ENCODE assay signal across 2 cellular contexts in the genomic region with DNA sequence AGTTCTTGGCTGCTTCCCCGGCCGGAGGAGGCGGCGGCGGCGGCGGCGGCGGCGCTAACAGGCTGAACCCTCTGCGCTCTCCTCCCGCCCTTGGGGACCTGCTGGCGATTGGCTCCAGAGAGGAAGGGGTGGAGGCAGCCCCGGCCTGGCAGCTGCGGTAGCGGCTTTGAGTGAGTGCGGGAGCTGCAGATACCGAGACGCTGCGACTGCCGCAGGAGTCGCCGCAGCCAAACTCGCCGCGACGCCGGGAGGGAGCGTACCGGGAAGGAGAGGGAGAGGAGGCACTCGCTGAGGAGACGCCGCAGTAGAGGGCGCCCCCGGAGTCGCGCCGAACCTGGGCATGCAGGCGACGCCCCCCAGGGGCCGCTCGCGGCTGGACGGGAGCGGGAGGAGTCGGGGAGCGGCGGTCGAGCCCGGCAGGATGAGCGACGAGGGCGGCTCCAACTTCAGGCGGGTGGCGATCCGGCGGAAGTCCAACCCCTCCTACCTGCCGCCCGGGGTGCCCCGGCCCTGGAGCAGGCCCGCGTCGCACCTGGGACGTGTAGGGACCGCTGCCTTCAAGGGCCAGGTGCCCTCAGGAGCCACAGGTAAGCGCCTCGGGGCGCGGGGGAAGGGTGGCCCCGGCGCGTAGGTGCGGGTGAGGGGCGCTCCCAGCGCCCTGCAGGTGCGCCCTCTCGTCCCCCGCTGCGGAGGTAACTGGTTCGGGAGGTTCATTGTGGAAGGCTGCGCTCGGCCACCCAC.
A peak's percentile ranks its signal among the peaks of the same experiment; 100 is the strongest.
TF ChIP-seq lines count a peak whose summit lies in the region.

A gene (plus strand): TSS at position 186 of the 741 bp plus-strand sequence.

TF ChIP-seq in WTC11, 78 proteins besides CTCF, POLR2A, EP300 and RAD21 (continued from another document and continues in another):
- TF ChIP-seq, protein P1, sequence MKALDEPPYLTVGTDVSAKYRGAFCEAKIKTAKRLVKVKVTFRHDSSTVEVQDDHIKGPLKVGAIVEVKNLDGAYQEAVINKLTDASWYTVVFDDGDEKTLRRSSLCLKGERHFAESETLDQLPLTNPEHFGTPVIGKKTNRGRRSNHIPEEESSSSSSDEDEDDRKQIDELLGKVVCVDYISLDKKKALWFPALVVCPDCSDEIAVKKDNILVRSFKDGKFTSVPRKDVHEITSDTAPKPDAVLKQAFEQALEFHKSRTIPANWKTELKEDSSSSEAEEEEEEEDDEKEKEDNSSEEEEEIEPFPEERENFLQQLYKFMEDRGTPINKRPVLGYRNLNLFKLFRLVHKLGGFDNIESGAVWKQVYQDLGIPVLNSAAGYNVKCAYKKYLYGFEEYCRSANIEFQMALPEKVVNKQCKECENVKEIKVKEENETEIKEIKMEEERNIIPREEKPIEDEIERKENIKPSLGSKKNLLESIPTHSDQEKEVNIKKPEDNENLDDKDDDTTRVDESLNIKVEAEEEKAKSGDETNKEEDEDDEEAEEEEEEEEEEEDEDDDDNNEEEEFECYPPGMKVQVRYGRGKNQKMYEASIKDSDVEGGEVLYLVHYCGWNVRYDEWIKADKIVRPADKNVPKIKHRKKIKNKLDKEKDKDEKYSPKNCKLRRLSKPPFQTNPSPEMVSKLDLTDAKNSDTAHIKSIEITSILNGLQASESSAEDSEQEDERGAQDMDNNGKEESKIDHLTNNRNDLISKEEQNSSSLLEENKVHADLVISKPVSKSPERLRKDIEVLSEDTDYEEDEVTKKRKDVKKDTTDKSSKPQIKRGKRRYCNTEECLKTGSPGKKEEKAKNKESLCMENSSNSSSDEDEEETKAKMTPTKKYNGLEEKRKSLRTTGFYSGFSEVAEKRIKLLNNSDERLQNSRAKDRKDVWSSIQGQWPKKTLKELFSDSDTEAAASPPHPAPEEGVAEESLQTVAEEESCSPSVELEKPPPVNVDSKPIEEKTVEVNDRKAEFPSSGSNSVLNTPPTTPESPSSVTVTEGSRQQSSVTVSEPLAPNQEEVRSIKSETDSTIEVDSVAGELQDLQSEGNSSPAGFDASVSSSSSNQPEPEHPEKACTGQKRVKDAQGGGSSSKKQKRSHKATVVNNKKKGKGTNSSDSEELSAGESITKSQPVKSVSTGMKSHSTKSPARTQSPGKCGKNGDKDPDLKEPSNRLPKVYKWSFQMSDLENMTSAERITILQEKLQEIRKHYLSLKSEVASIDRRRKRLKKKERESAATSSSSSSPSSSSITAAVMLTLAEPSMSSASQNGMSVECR (CRISPR knock-in tag; IDR thresholded peaks at IDR 0.05; ENCODE audit: borderline replicate concordance) = peak; percentile 85
- TF ChIP-seq NR2C2 (CRISPR knock-in tag; IDR thresholded peaks at IDR 0.05) (peak; percentile 41), ZNF121 (CRISPR knock-in tag; IDR thresholded peaks at IDR 0.05) (no peak), ZNF416 (CRISPR knock-in tag; IDR thresholded peaks at IDR 0.05) (no peak), TCF7 (CRISPR knock-in tag; IDR thresholded peaks at IDR 0.05; ENCODE audit: low read depth) (no peak), ZNF317 (CRISPR knock-in tag; IDR thresholded peaks at IDR 0.05; ENCODE audit: borderline replicate concordance, low read depth) (peak; percentile 6; the same call in 1 of the 2 replicates), MYBL2 (CRISPR knock-in tag; IDR thresholded peaks at IDR 0.05) (peak; percentile 17; the same call in 1 of the 2 replicates), ATF1 (CRISPR knock-in tag; IDR thresholded peaks at IDR 0.05) (no peak), FOXJ3 (CRISPR knock-in tag; IDR thresholded peaks at IDR 0.05; ENCODE audit: borderline replicate concordance) (no peak), ZNF423 (CRISPR knock-in tag; IDR thresholded peaks at IDR 0.05) (peak; percentile 83), ZNF263 (CRISPR knock-in tag; IDR thresholded peaks at IDR 0.05; ENCODE audit: low read depth) (no peak; the same call in 1 of the 2 replicates), ZNF396 (CRISPR knock-in tag; IDR thresholded peaks at IDR 0.05; ENCODE audit: borderline replicate concordance) (no peak)
- TF ChIP-seq, protein P2, sequence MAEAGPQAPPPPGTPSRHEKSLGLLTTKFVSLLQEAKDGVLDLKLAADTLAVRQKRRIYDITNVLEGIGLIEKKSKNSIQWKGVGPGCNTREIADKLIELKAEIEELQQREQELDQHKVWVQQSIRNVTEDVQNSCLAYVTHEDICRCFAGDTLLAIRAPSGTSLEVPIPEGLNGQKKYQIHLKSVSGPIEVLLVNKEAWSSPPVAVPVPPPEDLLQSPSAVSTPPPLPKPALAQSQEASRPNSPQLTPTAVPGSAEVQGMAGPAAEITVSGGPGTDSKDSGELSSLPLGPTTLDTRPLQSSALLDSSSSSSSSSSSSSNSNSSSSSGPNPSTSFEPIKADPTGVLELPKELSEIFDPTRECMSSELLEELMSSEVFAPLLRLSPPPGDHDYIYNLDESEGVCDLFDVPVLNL (CRISPR knock-in tag; IDR thresholded peaks at IDR 0.05; ENCODE audit: borderline replicate concordance, low read depth) = 0 out of 2 replicates have a peak, but pooled peaks have one; percentile 14
- TF ChIP-seq, protein P3, sequence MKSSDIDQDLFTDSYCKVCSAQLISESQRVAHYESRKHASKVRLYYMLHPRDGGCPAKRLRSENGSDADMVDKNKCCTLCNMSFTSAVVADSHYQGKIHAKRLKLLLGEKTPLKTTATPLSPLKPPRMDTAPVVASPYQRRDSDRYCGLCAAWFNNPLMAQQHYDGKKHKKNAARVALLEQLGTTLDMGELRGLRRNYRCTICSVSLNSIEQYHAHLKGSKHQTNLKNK (CRISPR knock-in tag; IDR thresholded peaks at IDR 0.05) = no peak
- TF ChIP-seq, protein P4, sequence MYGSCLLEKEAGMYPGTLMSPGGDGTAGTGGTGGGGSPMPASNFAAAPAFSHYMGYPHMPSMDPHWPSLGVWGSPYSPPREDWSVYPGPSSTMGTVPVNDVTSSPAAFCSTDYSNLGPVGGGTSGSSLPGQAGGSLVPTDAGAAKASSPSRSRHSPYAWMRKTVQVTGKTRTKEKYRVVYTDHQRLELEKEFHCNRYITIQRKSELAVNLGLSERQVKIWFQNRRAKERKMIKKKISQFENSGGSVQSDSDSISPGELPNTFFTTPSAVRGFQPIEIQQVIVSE (CRISPR knock-in tag; IDR thresholded peaks at IDR 0.05; ENCODE audit: borderline replicate concordance) = no peak
- TF ChIP-seq, protein P5, sequence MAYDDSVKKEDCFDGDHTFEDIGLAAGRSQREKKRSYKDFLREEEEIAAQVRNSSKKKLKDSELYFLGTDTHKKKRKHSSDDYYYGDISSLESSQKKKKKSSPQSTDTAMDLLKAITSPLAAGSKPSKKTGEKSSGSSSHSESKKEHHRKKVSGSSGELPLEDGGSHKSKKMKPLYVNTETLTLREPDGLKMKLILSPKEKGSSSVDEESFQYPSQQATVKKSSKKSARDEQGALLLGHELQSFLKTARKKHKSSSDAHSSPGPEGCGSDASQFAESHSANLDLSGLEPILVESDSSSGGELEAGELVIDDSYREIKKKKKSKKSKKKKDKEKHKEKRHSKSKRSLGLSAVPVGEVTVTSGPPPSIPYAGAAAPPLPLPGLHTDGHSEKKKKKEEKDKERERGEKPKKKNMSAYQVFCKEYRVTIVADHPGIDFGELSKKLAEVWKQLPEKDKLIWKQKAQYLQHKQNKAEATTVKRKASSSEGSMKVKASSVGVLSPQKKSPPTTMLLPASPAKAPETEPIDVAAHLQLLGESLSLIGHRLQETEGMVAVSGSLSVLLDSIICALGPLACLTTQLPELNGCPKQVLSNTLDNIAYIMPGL (CRISPR knock-in tag; IDR thresholded peaks at IDR 0.05) = peak; percentile 100
- TF ChIP-seq, protein P6, sequence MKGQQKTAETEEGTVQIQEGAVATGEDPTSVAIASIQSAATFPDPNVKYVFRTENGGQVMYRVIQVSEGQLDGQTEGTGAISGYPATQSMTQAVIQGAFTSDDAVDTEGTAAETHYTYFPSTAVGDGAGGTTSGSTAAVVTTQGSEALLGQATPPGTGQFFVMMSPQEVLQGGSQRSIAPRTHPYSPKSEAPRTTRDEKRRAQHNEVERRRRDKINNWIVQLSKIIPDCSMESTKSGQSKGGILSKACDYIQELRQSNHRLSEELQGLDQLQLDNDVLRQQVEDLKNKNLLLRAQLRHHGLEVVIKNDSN (CRISPR knock-in tag; IDR thresholded peaks at IDR 0.05) = peak; percentile 50; the same call in 1 of the 2 replicates

TF ChIP-seq in HepG2, 621 proteins besides CTCF, POLR2A, EP300 and RAD21 (continued from another document and continues in another):
- TF ChIP-seq FOXA3 (CRISPR knock-in tag; IDR thresholded peaks at IDR 0.05) = peak; percentile 16; the same call in 1 of the 2 replicates
- peak; percentile 90 for TF ChIP-seq HNRNPLL (IDR thresholded peaks at IDR 0.05; ENCODE audit: low read depth, low read length, poor library complexity, severe bottlenecking)
- no peak for TF ChIP-seq SMYD3 (CRISPR knock-in tag; IDR thresholded peaks at IDR 0.05)
- TF ChIP-seq POGZ (CRISPR knock-in tag; IDR thresholded peaks at IDR 0.05) = peak; percentile 72
- TF ChIP-seq ZKSCAN1 (IDR thresholded peaks at IDR 0.05; ENCODE audit: low read length) = no peak
- peak; percentile 85; the same call in 1 of the 2 replicates for TF ChIP-seq HOXA5 (CRISPR knock-in tag; IDR thresholded peaks at IDR 0.05)
- no peak for TF ChIP-seq PTBP1 (IDR thresholded peaks at IDR 0.05; ENCODE audit: low read depth, low read length, poor library complexity, severe bottlenecking)
- TF ChIP-seq BRCA1 (CRISPR knock-in tag; IDR thresholded peaks at IDR 0.05) = 0 out of 2 replicates have a peak, but pooled peaks have one; percentile 73
- no peak for TF ChIP-seq STAT5B (CRISPR knock-in tag; IDR thresholded peaks at IDR 0.05)
- TF ChIP-seq ZNF383 (CRISPR knock-in tag; IDR thresholded peaks at IDR 0.05; ENCODE audit: borderline replicate concordance) = no peak
- peak; percentile 56; the same call in 1 of the 2 replicates for TF ChIP-seq ADNP (CRISPR knock-in tag; IDR thresholded peaks at IDR 0.05)
- 0 out of 2 replicates have a peak, but pooled peaks have one; percentile 22 for TF ChIP-seq NFYB (CRISPR knock-in tag; IDR thresholded peaks at IDR 0.05)
- TF ChIP-seq ZBTB38 (CRISPR knock-in tag; IDR thresholded peaks at IDR 0.05) = peak; percentile 18; the same call in 1 of the 2 replicates
- 0 out of 2 replicates have a peak, but pooled peaks have one; percentile 51 for TF ChIP-seq RFXAP (CRISPR knock-in tag; IDR thresholded peaks at IDR 0.05; ENCODE audit: borderline replicate concordance)
- TF ChIP-seq ARNT2 (CRISPR knock-in tag; IDR thresholded peaks at IDR 0.05; ENCODE audit: low read depth) = peak; percentile 80
- no peak for TF ChIP-seq SETDB1 (CRISPR knock-in tag; IDR thresholded peaks at IDR 0.05; ENCODE audit: borderline replicate concordance)
- TF ChIP-seq TCF7 (IDR thresholded peaks at IDR 0.05; ENCODE audit: low read depth) = no peak
- no peak for TF ChIP-seq PRPF4 (IDR thresholded peaks at IDR 0.05; ENCODE audit: low read depth, low read length, poor library complexity, severe bottlenecking)
- no peak for TF ChIP-seq NFIB (CRISPR knock-in tag; IDR thresholded peaks at IDR 0.05; ENCODE audit: borderline replicate concordance)
- no peak for TF ChIP-seq PAX8 (CRISPR knock-in tag; IDR thresholded peaks at IDR 0.05; ENCODE audit: borderline replicate concordance)
- no peak for TF ChIP-seq ARNT (IDR thresholded peaks at IDR 0.05)
- 0 out of 2 replicates have a peak, but pooled peaks have one; percentile 44 for TF ChIP-seq SMAD1 (CRISPR knock-in tag; IDR thresholded peaks at IDR 0.05; ENCODE audit: borderline replicate concordance, low read depth)
- TF ChIP-seq, protein P7, sequence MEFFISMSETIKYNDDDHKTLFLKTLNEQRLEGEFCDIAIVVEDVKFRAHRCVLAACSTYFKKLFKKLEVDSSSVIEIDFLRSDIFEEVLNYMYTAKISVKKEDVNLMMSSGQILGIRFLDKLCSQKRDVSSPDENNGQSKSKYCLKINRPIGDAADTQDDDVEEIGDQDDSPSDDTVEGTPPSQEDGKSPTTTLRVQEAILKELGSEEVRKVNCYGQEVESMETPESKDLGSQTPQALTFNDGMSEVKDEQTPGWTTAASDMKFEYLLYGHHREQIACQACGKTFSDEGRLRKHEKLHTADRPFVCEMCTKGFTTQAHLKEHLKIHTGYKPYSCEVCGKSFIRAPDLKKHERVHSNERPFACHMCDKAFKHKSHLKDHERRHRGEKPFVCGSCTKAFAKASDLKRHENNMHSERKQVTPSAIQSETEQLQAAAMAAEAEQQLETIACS (CRISPR knock-in tag; IDR thresholded peaks at IDR 0.05) = 0 out of 2 replicates have a peak, but pooled peaks have one; percentile 14
- peak; percentile 63; the same call in 1 of the 2 replicates for TF ChIP-seq SNAI1 (CRISPR knock-in tag; IDR thresholded peaks at IDR 0.05; ENCODE audit: borderline replicate concordance)
- 0 out of 2 replicates have a peak, but pooled peaks have one; percentile 33 for TF ChIP-seq RXRA (CRISPR knock-in tag; IDR thresholded peaks at IDR 0.05)
- peak; percentile 71 for TF ChIP-seq HNRNPK (IDR thresholded peaks at IDR 0.05; ENCODE audit: low read depth, low read length, poor library complexity, severe bottlenecking)
- TF ChIP-seq EZH2 (conservative IDR thresholded peaks at IDR 0.05; ENCODE audit: low read depth, low read length) = no peak
- TF ChIP-seq TBL1XR1 (IDR thresholded peaks at IDR 0.05; ENCODE audit: borderline replicate concordance, low read length, partially characterized antibody) = no peak
- TF ChIP-seq CHCHD3 (CRISPR knock-in tag; IDR thresholded peaks at IDR 0.05) = 0 out of 2 replicates have a peak, but pooled peaks have one; percentile 83
- TF ChIP-seq ERF (CRISPR knock-in tag; IDR thresholded peaks at IDR 0.05) = no peak; the same call in 1 of the 2 replicates
- TF ChIP-seq XRCC5 (optimal IDR thresholded peaks at IDR 0.05; ENCODE audit: low read length) = peak; percentile 71
- TF ChIP-seq KLF6 (CRISPR knock-in tag; IDR thresholded peaks at IDR 0.05) = peak; percentile 40; the same call in 1 of the 2 replicates
- TF ChIP-seq ZNF333 (CRISPR knock-in tag; IDR thresholded peaks at IDR 0.05; ENCODE audit: borderline replicate concordance) = no peak
- peak; percentile 81; the same call in 1 of the 2 replicates for TF ChIP-seq ZNF816 (CRISPR knock-in tag; IDR thresholded peaks at IDR 0.05; ENCODE audit: borderline replicate concordance)
- peak; percentile 12 for TF ChIP-seq YY1 (IDR thresholded peaks at IDR 0.05; ENCODE audit: insufficient read depth, insufficient replicate concordance, low read depth, low read length)
- peak; percentile 8; the same call in 1 of the 2 replicates for TF ChIP-seq SOX5 (CRISPR knock-in tag; IDR thresholded peaks at IDR 0.05; ENCODE audit: borderline replicate concordance)
- TF ChIP-seq, protein P8, sequence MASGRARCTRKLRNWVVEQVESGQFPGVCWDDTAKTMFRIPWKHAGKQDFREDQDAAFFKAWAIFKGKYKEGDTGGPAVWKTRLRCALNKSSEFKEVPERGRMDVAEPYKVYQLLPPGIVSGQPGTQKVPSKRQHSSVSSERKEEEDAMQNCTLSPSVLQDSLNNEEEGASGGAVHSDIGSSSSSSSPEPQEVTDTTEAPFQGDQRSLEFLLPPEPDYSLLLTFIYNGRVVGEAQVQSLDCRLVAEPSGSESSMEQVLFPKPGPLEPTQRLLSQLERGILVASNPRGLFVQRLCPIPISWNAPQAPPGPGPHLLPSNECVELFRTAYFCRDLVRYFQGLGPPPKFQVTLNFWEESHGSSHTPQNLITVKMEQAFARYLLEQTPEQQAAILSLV (CRISPR knock-in tag; IDR thresholded peaks at IDR 0.05; ENCODE audit: borderline replicate concordance) = 0 out of 2 replicates have a peak, but pooled peaks have one; percentile 47
- TF ChIP-seq ZNF563 (CRISPR knock-in tag; IDR thresholded peaks at IDR 0.05) = peak; percentile 57; the same call in 1 of the 2 replicates
- TF ChIP-seq NFIC (IDR thresholded peaks at IDR 0.05; ENCODE audit: low read length) = no peak
- no peak for TF ChIP-seq FOXK1 (CRISPR knock-in tag; IDR thresholded peaks at IDR 0.05; ENCODE audit: borderline replicate concordance, low read depth)
- no peak for TF ChIP-seq ZNF501 (CRISPR knock-in tag; IDR thresholded peaks at IDR 0.05)
- TF ChIP-seq ZNF598 (CRISPR knock-in tag; IDR thresholded peaks at IDR 0.05; ENCODE audit: borderline replicate concordance) = no peak; the same call in 1 of the 2 replicates
- TF ChIP-seq ZNF451 (CRISPR knock-in tag; IDR thresholded peaks at IDR 0.05) = peak; percentile 45; the same call in 1 of the 2 replicates
- 0 out of 2 replicates have a peak, but pooled peaks have one; percentile 33 for TF ChIP-seq PPARG (CRISPR knock-in tag; conservative IDR thresholded peaks at IDR 0.05)
